In genomic region chr14:49975286-49975685, GRCh38 we compare ENCODE assay signal across 1 cellular context.
TF ChIP-seq lines count a peak whose summit lies in the region.

No MANE protein-coding gene starts in this region.

TF ChIP-seq in A549, 52 proteins besides CTCF, POLR2A, EP300 and RAD21 (continued from another document):
- TF ChIP-seq PBX3 (IDR thresholded peaks at IDR 0.05) = peak; percentile 22; the same call in 1 of the 2 replicates
- no peak for TF ChIP-seq TP53 (CRISPR knock-in tag; IDR thresholded peaks at IDR 0.05)
- TF ChIP-seq ZSCAN20 (CRISPR knock-in tag; IDR thresholded peaks at IDR 0.05) = no peak
- TF ChIP-seq FOSL2 (IDR thresholded peaks at IDR 0.05) = peak; percentile 48; the same call in 1 of the 2 replicates
- peak; percentile 82 for TF ChIP-seq FOSL2 (CRISPR knock-in tag; IDR thresholded peaks at IDR 0.05)
- no peak for TF ChIP-seq PHF8 (IDR thresholded peaks at IDR 0.05; ENCODE audit: borderline replicate concordance, low read depth)
- TF ChIP-seq CBX2 (IDR thresholded peaks at IDR 0.05; ENCODE audit: borderline replicate concordance, low read depth) = no peak
- TF ChIP-seq BHLHE40 (IDR thresholded peaks at IDR 0.05; ENCODE audit: low read depth, low read length) = no peak
- no peak for TF ChIP-seq ELK1 (IDR thresholded peaks at IDR 0.05; ENCODE audit: low read depth, low read length)
- TF ChIP-seq HMGXB4 (CRISPR knock-in tag; IDR thresholded peaks at IDR 0.05; ENCODE audit: borderline replicate concordance) = no peak
- TF ChIP-seq FOSB (CRISPR knock-in tag; IDR thresholded peaks at IDR 0.05) = no peak
- peak; percentile 71; the same call in 1 of the 2 replicates for TF ChIP-seq GATA3 (IDR thresholded peaks at IDR 0.05; ENCODE audit: borderline replicate concordance)
- TF ChIP-seq JUNB (IDR thresholded peaks at IDR 0.05) = peak; percentile 72
- TF ChIP-seq POLR2AphosphoS2 (conservative IDR thresholded peaks at IDR 0.05; ENCODE audit: low read length) = no peak
- no peak for TF ChIP-seq MYC (IDR thresholded peaks at IDR 0.05; ENCODE audit: borderline replicate concordance, low read length)
- TF ChIP-seq RCOR1 (IDR thresholded peaks at IDR 0.05; ENCODE audit: low read depth, low read length) = no peak
- no peak for TF ChIP-seq USF2 (IDR thresholded peaks at IDR 0.05)
- TF ChIP-seq MAZ (IDR thresholded peaks at IDR 0.05; ENCODE audit: borderline replicate concordance, low read depth, low read length) = no peak
